Comparison of ENCODE assay signal across 1 cellular context in genomic region chr18:34691626-34692025, GRCh38.
TF ChIP-seq lines count a peak whose summit lies in the region.

No MANE protein-coding gene starts in this region.

TF ChIP-seq in H1, 55 proteins besides CTCF, POLR2A, EP300 and RAD21:
- no peak for TF ChIP-seq ZNF274 (IDR thresholded peaks at IDR 0.05; ENCODE audit: borderline replicate concordance, extremely low read depth, low read length)
- no peak for TF ChIP-seq KDM5A (IDR thresholded peaks at IDR 0.05; ENCODE audit: low read length)
- TF ChIP-seq ATF2 (IDR thresholded peaks at IDR 0.05; ENCODE audit: low read length) = no peak
- TF ChIP-seq HDAC6 (IDR thresholded peaks at IDR 0.05; ENCODE audit: low read depth, low read length) = no peak
- TF ChIP-seq RBBP5 (IDR thresholded peaks at IDR 0.05; ENCODE audit: borderline replicate concordance, low read depth, low read length) = no peak
- TF ChIP-seq HDAC2 (IDR thresholded peaks at IDR 0.05; ENCODE audit: borderline replicate concordance in 1 of 2, low read depth in 2 of 2, low read length in 2 of 2) = no peak
- no peak for TF ChIP-seq CHD7 (IDR thresholded peaks at IDR 0.05; ENCODE audit: insufficient replicate concordance, low read length)
- no peak for TF ChIP-seq CBX5 (IDR thresholded peaks at IDR 0.05; ENCODE audit: low read depth, low read length)
- TF ChIP-seq EGR1 (IDR thresholded peaks at IDR 0.05; ENCODE audit: borderline replicate concordance, low read depth, low read length) = no peak
- no peak for TF ChIP-seq MAFK (IDR thresholded peaks at IDR 0.05; ENCODE audit: low read depth, low read length)
- TF ChIP-seq FOSL1 (IDR thresholded peaks at IDR 0.05; ENCODE audit: insufficient read depth, low read depth, low read length) = no peak
- TF ChIP-seq RFX5 (IDR thresholded peaks at IDR 0.05; ENCODE audit: borderline replicate concordance, low read depth, low read length) = no peak
- TF ChIP-seq POLR2AphosphoS5 (IDR thresholded peaks at IDR 0.05; ENCODE audit: low read depth, low read length) = no peak
- no peak for TF ChIP-seq SAP30 (IDR thresholded peaks at IDR 0.05; ENCODE audit: insufficient read depth, insufficient replicate concordance, low read length)
- TF ChIP-seq TCF12 (IDR thresholded peaks at IDR 0.05; ENCODE audit: low read depth, low read length) = no peak
- no peak for TF ChIP-seq GTF2F1 (IDR thresholded peaks at IDR 0.05; ENCODE audit: borderline replicate concordance, low read depth, low read length)
